9 cellular contexts compared by ENCODE assay signal in the genomic region with DNA sequence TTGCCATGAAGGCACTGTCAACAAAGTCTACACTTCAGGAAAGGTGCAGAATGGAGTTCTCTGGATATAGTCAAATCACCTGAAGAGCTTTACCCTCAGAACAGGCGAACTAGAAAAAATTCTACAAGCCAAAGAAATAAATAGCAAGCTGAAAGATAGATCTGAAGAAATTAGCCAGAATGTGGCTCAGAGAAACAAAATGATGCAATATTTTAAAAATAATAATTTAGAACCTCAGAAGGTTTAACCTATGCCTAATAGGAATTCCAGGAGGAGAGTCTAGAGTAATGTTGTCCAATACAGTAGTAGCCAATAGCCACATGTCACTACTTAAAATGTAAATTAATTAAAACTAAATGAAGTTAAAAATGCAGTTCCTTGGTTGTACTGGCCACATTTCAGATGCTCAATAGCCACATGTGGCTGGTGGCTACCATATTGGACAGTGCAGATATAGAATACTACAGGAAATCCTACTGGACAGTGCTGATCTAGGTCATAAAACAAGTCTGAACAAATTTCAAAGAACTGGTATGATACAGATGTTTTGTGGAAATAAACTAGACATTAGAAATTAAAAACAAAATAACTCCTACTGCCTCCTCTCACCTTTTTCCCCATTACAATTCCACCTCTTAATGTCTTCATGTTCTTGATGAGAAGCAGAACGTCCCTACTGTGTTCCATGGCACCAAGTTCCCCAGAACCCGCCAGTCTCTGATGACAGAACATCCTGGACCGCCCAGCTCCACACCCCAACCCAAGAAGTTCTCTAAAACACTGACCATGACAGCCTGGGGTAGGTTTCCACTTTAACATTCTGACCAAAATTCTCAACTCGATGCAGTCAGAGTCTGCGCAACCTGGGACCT. TPM values are rescaled to one million over a fixed set of nuclear protein-coding genes. Genes with fewer than 3 reads are reported as not detected.
DNase-seq lines count a peak whose midpoint lies in the region; ATAC-seq and TF ChIP-seq lines count a peak whose summit lies in the region.
"Had no signal": no experiment of that assay in that cellular context is flagged by ENCODE, and none has a peak within 500 bp of the region (broad histone marks: within the 10 kb centered on the region; RNA-seq: fewer than 3 reads in every experiment).

No MANE protein-coding gene starts in this region.

- H4K91ac ChIP-seq in mesenchymal stem cell (ENCODE audit: low read length), result no peak overlapping the region

- peaks cover 11% of the 10 kb centered on the region for H3K79me1 ChIP-seq in mesenchymal stem cell (replicated peaks; ENCODE audit: low read length, poor library complexity, severe bottlenecking)

- H2BK120ac ChIP-seq in mesenchymal stem cell (ENCODE audit: low read depth, low read length), result no peak overlapping the region

- peak overlapping the region; percentile 60 to 87 (median 82) for H3K27ac ChIP-seq in BLaER1 treated with 17β-estradiol and CSF1 and Interleukin-3, amounts not matched to agents 10 nM and 100 nM
- H3K27ac ChIP-seq in HUES6 (ENCODE audit: low read depth, low read length) (no peak overlapping the region), mesenchymal stem cell (ENCODE audit: low read length, poor library complexity, severe bottlenecking) (peak overlapping the region; percentile 43), vagina (peak overlapping the region; percentile 95)

- no peak for TF ChIP-seq POLR2A in vagina (IDR thresholded peaks at IDR 0.05)

- H2AK5ac ChIP-seq in mesenchymal stem cell (ENCODE audit: low read length, severe bottlenecking), result no peak overlapping the region

- peaks cover 5 to 28% (median 12%) of the 10 kb centered on the region in 11 experiments; a peak in 9 of 22 replicates for H3K36me3 ChIP-seq in BLaER1 treated with 17β-estradiol and CSF1 and Interleukin-3, amounts not matched to agents 10 nM and 100 nM
- no peaks in the 10 kb centered on the region for H3K36me3 ChIP-seq in HUES6 (ENCODE audit: control insufficient read depth, insufficient read depth, low read length)
- H3K36me3 ChIP-seq in mesenchymal stem cell (ENCODE audit: control insufficient read depth in 1 of 2, insufficient read depth in 2 of 2, low read depth in 1 of 2, low read length in 2 of 2), result peaks cover 0 to 14% of the 10 kb centered on the region in 2 experiments
- H3K36me3 ChIP-seq in vagina, result no peaks in the 10 kb centered on the region

- no peak overlapping the region for H3K14ac ChIP-seq in mesenchymal stem cell (ENCODE audit: low read length in 2 of 2)

- H2BK15ac ChIP-seq in mesenchymal stem cell (ENCODE audit: low read depth, poor library complexity, severe bottlenecking), result no peak overlapping the region

- H3K27me3 ChIP-seq in BLaER1 treated with 17β-estradiol and CSF1 and Interleukin-3, amounts not matched to agents 10 nM and 100 nM, result no peaks in the 10 kb centered on the region
- no peaks in the 10 kb centered on the region for H3K27me3 ChIP-seq in HUES6 (ENCODE audit: control insufficient read depth, insufficient read depth, low read length)
- H3K27me3 ChIP-seq in mesenchymal stem cell (ENCODE audit: control insufficient read depth in 1 of 2, insufficient read depth in 1 of 2, low read length in 2 of 2), result peaks cover 3 to 20% of the 10 kb centered on the region in 2 experiments
- H3K27me3 ChIP-seq in vagina, result no peaks in the 10 kb centered on the region

- peak overlapping the region; percentile 78 to 95 (median 89) for H3K4me3 ChIP-seq in BLaER1 treated with 17β-estradiol and CSF1 and Interleukin-3, amounts not matched to agents 10 nM and 100 nM
- peak overlapping the region; percentile 86 for H3K4me3 ChIP-seq in HUES6 (ENCODE audit: low read depth, low read length)
- H3K4me3 ChIP-seq in cardiac fibroblast (replicated peaks in 1 of 2; ENCODE audit: low read depth in 2 of 2, low read length in 2 of 2), result peak overlapping the region; percentile 95 to 97
- peak overlapping the region; percentile 81 to 99 for H3K4me3 ChIP-seq in mesenchymal stem cell (ENCODE audit: insufficient read depth in 1 of 2, low read depth in 1 of 2, low read length in 2 of 2)
- peak overlapping the region; percentile 82 to 91 for H3K4me3 ChIP-seq in vagina

- H4K8ac ChIP-seq in mesenchymal stem cell (ENCODE audit: low read length), result peak overlapping the region; percentile 32

- TF ChIP-seq CTCF in cardiac fibroblast (IDR thresholded peaks at IDR 0.05; ENCODE audit: low read depth, low read length) (no peak), vagina (IDR thresholded peaks at IDR 0.05) (no peak)

- H3K9me3 ChIP-seq in BLaER1 treated with 17β-estradiol and CSF1 and Interleukin-3, amounts not matched to agents 10 nM and 100 nM (replicated peaks in 1 of 11), result peaks cover 6 to 14% (median 11%) of the 10 kb centered on the region in 11 experiments
- H3K9me3 ChIP-seq in HUES6 (ENCODE audit: control insufficient read depth, insufficient read depth, low read depth, low read length) (no peaks in the 10 kb centered on the region), mesenchymal stem cell (ENCODE audit: control insufficient read depth, low read length) (no peaks in the 10 kb centered on the region), vagina (no peaks in the 10 kb centered on the region)

- H3K4me2 ChIP-seq in BLaER1 treated with 17β-estradiol and CSF1 and Interleukin-3, amounts not matched to agents 10 nM and 100 nM, result peak overlapping the region; percentile 80 to 96 (median 84)
- H3K4me2 ChIP-seq in mesenchymal stem cell (ENCODE audit: low read length, poor library complexity, severe bottlenecking), result peak overlapping the region; percentile 69

- no peaks in the 10 kb centered on the region for H4K20me1 ChIP-seq in BLaER1 treated with 17β-estradiol and CSF1 and Interleukin-3, amounts not matched to agents 10 nM and 100 nM

- peak; percentile 27 for ATAC-seq in GM21381 (IDR thresholded peaks at IDR 0.05; ENCODE audit: unreplicated experiment)

- no peak overlapping the region for H3K23ac ChIP-seq in mesenchymal stem cell (ENCODE audit: low read length in 2 of 2)

- H3K4ac ChIP-seq in mesenchymal stem cell (ENCODE audit: low read depth in 1 of 2, low read length in 2 of 2), result peak overlapping the region in 1 of 2 experiments; percentile 32

- peak overlapping the region in 1 of 2 experiments; percentile 44 for H3K18ac ChIP-seq in mesenchymal stem cell (ENCODE audit: low read depth in 1 of 2, low read length in 2 of 2)

- no peak for DNase-seq in cardiac fibroblast (ENCODE audit: low read depth in 2 of 2)
- DNase-seq in mesenchymal stem cell, result no peak
- no peak for DNase-seq in vagina (ENCODE audit: extremely low spot score in 2 of 2)
- DNase-seq in DMS 273 treated with DMSO at 0.1 percent for 48 hours (lab: John Stamatoyannopoulos, UW), result no peak
- no peak for DNase-seq in activated CD4-positive, alpha-beta T cell treated with anti-CD3 and anti-CD28 coated beads, Interleukin-2, amount 50 U/mL, for 48 hours

- peak overlapping the region; percentile 79 for H2AFZ ChIP-seq in mesenchymal stem cell (ENCODE audit: low read depth, low read length)

- H3K9ac ChIP-seq in BLaER1 treated with 17β-estradiol and CSF1 and Interleukin-3, amounts not matched to agents 10 nM and 100 nM, result peak overlapping the region; percentile 82 to 92 (median 88)
- H3K9ac ChIP-seq in HUES6 (ENCODE audit: low read length) (peak overlapping the region; percentile 26), mesenchymal stem cell (ENCODE audit: low read length) (peak overlapping the region; percentile 98)

- H3K4me1 ChIP-seq in BLaER1 treated with 17β-estradiol and CSF1 and Interleukin-3, amounts not matched to agents 10 nM and 100 nM, result peaks cover 14 to 29% (median 22%) of the 10 kb centered on the region in 10 experiments; a peak in 19 of 20 replicates
- H3K4me1 ChIP-seq in HUES6 (ENCODE audit: control insufficient read depth, insufficient read depth, low read length), result no peaks in the 10 kb centered on the region
- H3K4me1 ChIP-seq in mesenchymal stem cell (ENCODE audit: control insufficient read depth, insufficient read depth, low read depth, low read length), result no peaks in the 10 kb centered on the region
- H3K4me1 ChIP-seq in vagina, result peaks cover 11% of the 10 kb centered on the region

- 3% methylated on average over 5 of the region's 6 CpGs for WGBS in mesenchymal stem cell

- H2BK12ac ChIP-seq in mesenchymal stem cell (ENCODE audit: low read length in 2 of 2), result no peak overlapping the region

- intact Hi-C loops in vagina (cut with DNase I), result no loop called here

- no peak overlapping the region for H2BK5ac ChIP-seq in mesenchymal stem cell (ENCODE audit: low read depth, low read length, poor library complexity, severe bottlenecking)

RNA-seq across cellular contexts. Expression of a gene that starts 0.6 kb away (rescaled TPM):
- 10.1 TPM for polyA plus RNA-seq in mesenchymal stem cell (2013, experiment 1 of 2)
- polyA plus RNA-seq in mesenchymal stem cell (2013, experiment 2 of 2), result 10.0 TPM
- total RNA-seq in vagina, result 6.9 TPM

RNA-seq across cellular contexts. Expression of a gene that starts 26.9 kb away (rescaled TPM):
- polyA plus RNA-seq in mesenchymal stem cell (2013, experiment 1 of 2), result not detected
- polyA plus RNA-seq in mesenchymal stem cell (2013, experiment 2 of 2), result not detected
- not detected for total RNA-seq in vagina
- total RNA-seq: HT1080 had no signal

Comparison
In these comparisons a context has a peak if more than half of its experiments do, and no peak if none do; other contexts are left out.
1. H3K9ac ChIP-seq: peak in every context shown above with its lines; median percentile 98 in mesenchymal stem cell; 88 in BLaER1 treated with 17β-estradiol and CSF1 and Interleukin-3, amounts not matched to agents 10 nM and 100 nM; 26 in HUES6.